In the genomic region with DNA sequence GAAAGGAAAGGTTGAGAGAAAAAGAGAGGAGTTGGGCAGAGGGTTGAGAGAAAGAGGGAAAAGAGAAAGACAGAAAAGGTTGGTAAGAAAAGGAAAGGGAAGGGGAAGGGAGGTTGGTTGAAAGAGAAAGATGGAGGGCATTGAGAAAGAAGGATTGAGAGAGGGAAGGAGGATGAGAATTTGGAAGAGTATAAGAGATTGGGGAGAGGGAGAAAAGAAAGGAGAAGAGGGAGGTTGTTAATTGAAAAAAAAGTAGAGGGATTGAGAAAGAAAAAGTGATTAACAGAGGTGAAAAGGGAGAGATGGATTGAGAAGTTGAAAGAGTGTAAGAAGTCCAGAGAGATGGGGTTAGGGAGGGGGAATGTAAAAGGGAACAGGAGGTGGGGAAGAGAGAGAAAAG, we compare ENCODE assay signal across 36 cellular contexts.
"Had no signal": no experiment of that assay in that cellular context is flagged by ENCODE, and none has a peak within 500 bp of the region (broad histone marks: within the 10 kb centered on the region; RNA-seq: fewer than 3 reads in every experiment).

No MANE protein-coding gene starts in this region.

- DNase-seq: activated CD4-positive, alpha-beta memory T cell treated with anti-CD3 and anti-CD28 coated beads, Interleukin-2, amount 10 ng/mL, durations not matched to agents 7 days and 5 days; activated CD4-positive, alpha-beta T cell treated with anti-CD3 and anti-CD28 coated beads for 1 hour; activated CD4-positive, alpha-beta T cell treated with anti-CD3 and anti-CD28 coated beads for 36 hours; activated CD4-positive, alpha-beta T cell treated with anti-CD3 and anti-CD28 coated beads for 48 hours; activated CD4-positive, alpha-beta T cell treated with anti-CD3 and anti-CD28 coated beads, Interleukin-2, amount 10 ng/mL, durations not matched to agents 7 days and 5 days; activated CD4-positive, alpha-beta T cell treated with anti-CD3 and anti-CD28 coated beads, Interleukin-2, amount 50 U/mL, for 48 hours; activated CD4-positive, CD25-positive, alpha-beta regulatory T cell; activated CD8-positive, alpha-beta memory T cell treated with anti-CD3 and anti-CD28 coated beads for 24 hours; activated CD8-positive, alpha-beta memory T cell treated with anti-CD3 and anti-CD28 coated beads, Interleukin-2, amount 10 ng/mL, durations not matched to agents 7 days and 5 days; activated CD8-positive, alpha-beta memory T cell treated with anti-CD3 and anti-CD28 coated beads, Interleukin-2, amount 50 U/mL, for 48 hours; activated CD8-positive, alpha-beta T cell treated with anti-CD3 and anti-CD28 coated beads, Interleukin-2, amount 10 ng/mL, durations not matched to agents 7 days and 5 days; activated effector memory CD4-positive, alpha-beta T cell treated with anti-CD3 and anti-CD28 coated beads, Interleukin-2, amount 50 U/mL, for 16 hours; activated gamma-delta T cell treated with Interleukin-2 at 50 U/mL for 16 hours; activated naive CD4-positive, alpha-beta T cell; activated naive CD4-positive, alpha-beta T cell treated with anti-CD3 and anti-CD28 coated beads for 36 hours; activated naive CD4-positive, alpha-beta T cell treated with anti-CD3 and anti-CD28 coated beads, Interleukin-2, amount 50 U/mL, for 16 hours; activated naive CD8-positive, alpha-beta T cell treated with anti-CD3 and anti-CD28 coated beads for 36 hours; activated T-cell treated with anti-CD3 and anti-CD28 coated beads, Interleukin-2, amount 50 U/mL, for 24 hours; activated T-cell treated with anti-CD3 and anti-CD28 coated beads, Interleukin-2, amount 50 U/mL, for 48 hours; adrenal gland; amniotic stem cell; aorta; body of pancreas; brain microvascular endothelial cell; central memory CD4-positive, alpha-beta T cell; T-helper 1 cell; T-helper 2 cell; T-helper 9 cell; WERI-Rb-1 had no signal

- H3K4me3 ChIP-seq: adrenal gland, body of pancreas, breast epithelium had no signal

- H3K27ac Mint-ChIP-seq: activated CD4-positive, alpha-beta memory T cell treated with anti-CD3 and anti-CD28 coated beads, Interleukin-2, amount 10 ng/mL, durations not matched to agents 7 days and 5 days; activated CD4-positive, alpha-beta T cell treated with anti-CD3 and anti-CD28 coated beads for 36 hours; activated CD4-positive, alpha-beta T cell treated with anti-CD3 and anti-CD28 coated beads, Interleukin-2, amount 10 ng/mL, durations not matched to agents 7 days and 5 days; activated CD8-positive, alpha-beta memory T cell treated with anti-CD3 and anti-CD28 coated beads, Interleukin-2, amount 10 ng/mL, durations not matched to agents 7 days and 5 days; activated CD8-positive, alpha-beta T cell treated with anti-CD3 and anti-CD28 coated beads, Interleukin-2, amount 10 ng/mL, durations not matched to agents 7 days and 5 days; activated naive CD4-positive, alpha-beta T cell treated with anti-CD3 and anti-CD28 coated beads for 36 hours; activated naive CD4-positive, alpha-beta T cell treated with anti-CD3 and anti-CD28 coated beads, Interleukin-2, amount 50 U/mL, for 72 hours; activated naive CD8-positive, alpha-beta T cell treated with anti-CD3 and anti-CD28 coated beads for 36 hours; activated T-cell treated with anti-CD3 and anti-CD28 coated beads, Interleukin-2, amount 50 U/mL, for 24 hours; activated T-helper 17 cell treated with anti-CD3 and anti-CD28 coated beads, Interleukin-2, amount 50 U/mL, for 72 hours; T-helper 1 cell treated with Interleukin-12 subunit alpha and Interleukin-12 subunit beta and Interleukin-4 antibody, amounts not matched to agents 30 μg/mL and 1 μg/mL, for 36 hours; T-helper 2 cell treated with Interferon-gamma antibody and Interleukin-4, amounts not matched to agents 5 μg/mL and 100 μg/mL, for 36 hours; WTC11 had no signal

- ATAC-seq: activated CD4-positive, alpha-beta T cell treated with anti-CD3 and anti-CD28 coated beads for 36 hours; activated CD4-positive, CD25-positive, alpha-beta regulatory T cell treated with anti-CD3 and anti-CD28 coated beads, Interleukin-2, amount 50 U/mL, for 24 hours; activated CD8-positive, alpha-beta memory T cell treated with anti-CD3 and anti-CD28 coated beads, Interleukin-2, amount 10 ng/mL, durations not matched to agents 7 days and 5 days; activated CD8-positive, alpha-beta T cell treated with anti-CD3 and anti-CD28 coated beads, Interleukin-2, amount 10 ng/mL, durations not matched to agents 7 days and 5 days; activated naive CD4-positive, alpha-beta T cell treated with anti-CD3 and anti-CD28 coated beads, Interleukin-2, amount 50 U/mL, for 72 hours; activated T-helper 17 cell treated with anti-CD3 and anti-CD28 coated beads, Interleukin-2, amount 50 U/mL, for 72 hours; body of pancreas; WTC11 had no signal

- H3K27me3 ChIP-seq: adrenal gland, body of pancreas, brain microvascular endothelial cell, breast epithelium had no signal

- H3K36me3 ChIP-seq: adrenal gland, brain microvascular endothelial cell, breast epithelium, WERI-Rb-1 had no signal

- H3K4me1 ChIP-seq: adrenal gland, body of pancreas, breast epithelium had no signal

- H3K4me3 Mint-ChIP-seq: activated CD4-positive, alpha-beta memory T cell treated with anti-CD3 and anti-CD28 coated beads, Interleukin-2, amount 10 ng/mL, durations not matched to agents 7 days and 5 days; activated CD4-positive, alpha-beta T cell treated with anti-CD3 and anti-CD28 coated beads for 36 hours; activated CD4-positive, alpha-beta T cell treated with anti-CD3 and anti-CD28 coated beads, Interleukin-2, amount 10 ng/mL, durations not matched to agents 7 days and 5 days; activated CD8-positive, alpha-beta memory T cell treated with anti-CD3 and anti-CD28 coated beads, Interleukin-2, amount 10 ng/mL, durations not matched to agents 7 days and 5 days; activated CD8-positive, alpha-beta T cell treated with anti-CD3 and anti-CD28 coated beads, Interleukin-2, amount 10 ng/mL, durations not matched to agents 7 days and 5 days; activated naive CD4-positive, alpha-beta T cell treated with anti-CD3 and anti-CD28 coated beads for 36 hours; activated naive CD8-positive, alpha-beta T cell treated with anti-CD3 and anti-CD28 coated beads for 36 hours; activated T-cell treated with anti-CD3 and anti-CD28 coated beads, Interleukin-2, amount 50 U/mL, for 24 hours; activated T-helper 17 cell treated with anti-CD3 and anti-CD28 coated beads, Interleukin-2, amount 50 U/mL, for 72 hours; T-helper 1 cell treated with Interleukin-12 subunit alpha and Interleukin-12 subunit beta and Interleukin-4 antibody, amounts not matched to agents 30 μg/mL and 1 μg/mL, for 36 hours; T-helper 2 cell treated with Interferon-gamma antibody and Interleukin-4, amounts not matched to agents 5 μg/mL and 100 μg/mL, for 36 hours; WTC11 had no signal

- H3K27ac ChIP-seq: adrenal gland, body of pancreas, brain microvascular endothelial cell, breast epithelium, WERI-Rb-1 had no signal

- H3K9me3 ChIP-seq: adrenal gland, body of pancreas, breast epithelium had no signal

- H3K4me1 Mint-ChIP-seq: activated CD4-positive, alpha-beta memory T cell treated with anti-CD3 and anti-CD28 coated beads, Interleukin-2, amount 10 ng/mL, durations not matched to agents 7 days and 5 days; activated CD4-positive, alpha-beta T cell treated with anti-CD3 and anti-CD28 coated beads for 36 hours; activated CD4-positive, alpha-beta T cell treated with anti-CD3 and anti-CD28 coated beads, Interleukin-2, amount 10 ng/mL, durations not matched to agents 7 days and 5 days; activated CD8-positive, alpha-beta memory T cell treated with anti-CD3 and anti-CD28 coated beads, Interleukin-2, amount 10 ng/mL, durations not matched to agents 7 days and 5 days; activated T-helper 17 cell treated with anti-CD3 and anti-CD28 coated beads, Interleukin-2, amount 50 U/mL, for 72 hours; WTC11 had no signal

- H3K9me3 Mint-ChIP-seq: activated CD4-positive, alpha-beta memory T cell treated with anti-CD3 and anti-CD28 coated beads, Interleukin-2, amount 10 ng/mL, durations not matched to agents 7 days and 5 days; activated CD4-positive, alpha-beta T cell treated with anti-CD3 and anti-CD28 coated beads, Interleukin-2, amount 10 ng/mL, durations not matched to agents 7 days and 5 days; activated naive CD4-positive, alpha-beta T cell treated with anti-CD3 and anti-CD28 coated beads for 36 hours; activated naive CD4-positive, alpha-beta T cell treated with anti-CD3 and anti-CD28 coated beads, Interleukin-2, amount 50 U/mL, for 72 hours; activated naive CD8-positive, alpha-beta T cell treated with anti-CD3 and anti-CD28 coated beads for 36 hours; activated T-cell treated with anti-CD3 and anti-CD28 coated beads, Interleukin-2, amount 50 U/mL, for 24 hours; activated T-helper 17 cell treated with anti-CD3 and anti-CD28 coated beads, Interleukin-2, amount 50 U/mL, for 72 hours; T-helper 1 cell treated with Interleukin-12 subunit alpha and Interleukin-12 subunit beta and Interleukin-4 antibody, amounts not matched to agents 30 μg/mL and 1 μg/mL, for 36 hours; T-helper 2 cell treated with Interferon-gamma antibody and Interleukin-4, amounts not matched to agents 5 μg/mL and 100 μg/mL, for 36 hours had no signal

- H3K36me3 Mint-ChIP-seq: activated CD8-positive, alpha-beta memory T cell treated with anti-CD3 and anti-CD28 coated beads, Interleukin-2, amount 10 ng/mL, durations not matched to agents 7 days and 5 days; activated naive CD4-positive, alpha-beta T cell treated with anti-CD3 and anti-CD28 coated beads, Interleukin-2, amount 50 U/mL, for 72 hours; WTC11 had no signal
